Comparison of ENCODE assay signal across 28 cellular contexts in genomic region chr1:109641341-109641740, GRCh38. TPM values are rescaled to one million over a fixed set of nuclear protein-coding genes. Genes with fewer than 3 reads are reported as not detected.
DNase-seq lines count a peak whose midpoint lies in the region; ATAC-seq, FAIRE-seq and TF ChIP-seq lines count a peak whose summit lies in the region.
"Had no signal": no experiment of that assay in that cellular context is flagged by ENCODE, and none has a peak within 500 bp of the region (broad histone marks: within the 10 kb centered on the region; RNA-seq: fewer than 3 reads in every experiment).

No MANE protein-coding gene starts in this region.

- H3K4me3 ChIP-seq in H7 (ENCODE audit: insufficient read depth, low read depth, low read length) (no peak overlapping the region), upper lobe of right lung (no peak overlapping the region), gastroesophageal sphincter (no peak overlapping the region)
- H3K4me3 ChIP-seq: BLaER1 treated with 17β-estradiol and CSF1 and Interleukin-3, amounts not matched to agents 10 nM and 100 nM; GM12878; GM23338; HAP-1; SJSA1 had no signal

- intact Hi-C loops in upper lobe of right lung (cut with DNase I) = loop anchor here (5.0 kb wide), 1 partner anchor 131 kb away; no protein-coding TSS in a partner anchor

- no peak for FAIRE-seq in D721Med (lab: Jason Lieb, UNC)
- FAIRE-seq: A204.1, GM12878 had no signal

- peaks cover 3% of the 10 kb centered on the region for H3K27me3 ChIP-seq in H7 (ENCODE audit: control insufficient read depth, insufficient read depth, low read length)
- no peaks in the 10 kb centered on the region for H3K27me3 ChIP-seq in upper lobe of right lung
- no peaks in the 10 kb centered on the region for H3K27me3 ChIP-seq in gastroesophageal sphincter
- H3K27me3 ChIP-seq: BLaER1 treated with 17β-estradiol and CSF1 and Interleukin-3, amounts not matched to agents 10 nM and 100 nM; SJSA1 had no signal

- TF ChIP-seq CTCF in upper lobe of right lung (IDR thresholded peaks at IDR 0.05) = no peak
- no peak for TF ChIP-seq CTCF in gastroesophageal sphincter (IDR thresholded peaks at IDR 0.05)
- TF ChIP-seq CTCF in D721Med (IDR thresholded peaks at IDR 0.05; ENCODE audit: insufficient read depth, missing control alignments) = no peak

- WGBS in gastroesophageal sphincter (ENCODE audit: low coverage in 1 of 2), 2 donors = 86% methylated on average over 1 of the region's 2 CpGs; no CpG with 5 or more reads in 1 of the 2 donors

- ATAC-seq in upper lobe of right lung (no peak), gastroesophageal sphincter (no peak)
- ATAC-seq: GM12878, GM23338 had no signal

- no peak for TF ChIP-seq EP300 in gastroesophageal sphincter (IDR thresholded peaks at IDR 0.05)

- H3K9me3 ChIP-seq in upper lobe of right lung = no peaks in the 10 kb centered on the region
- no peaks in the 10 kb centered on the region for H3K9me3 ChIP-seq in gastroesophageal sphincter
- H3K9me3 ChIP-seq: HAP-1, SJSA1 had no signal

- no peak overlapping the region for H3K27ac ChIP-seq in upper lobe of right lung
- no peak overlapping the region for H3K27ac ChIP-seq in gastroesophageal sphincter
- H3K27ac ChIP-seq: BLaER1 treated with 17β-estradiol and CSF1 and Interleukin-3, amounts not matched to agents 10 nM and 100 nM; HL-60; SJSA1 had no signal

- H3K4me1 ChIP-seq in upper lobe of right lung = peaks cover 5% of the 10 kb centered on the region
- peaks cover 0 to 24% (median 10%) of the 10 kb centered on the region in 3 donors for H3K4me1 ChIP-seq in gastroesophageal sphincter

- TF ChIP-seq POLR2A in gastroesophageal sphincter (IDR thresholded peaks at IDR 0.05) = no peak

- no peaks in the 10 kb centered on the region for H3K36me3 ChIP-seq in H7 (replicated peaks; ENCODE audit: control insufficient read depth, insufficient read depth, low read length)
- no peaks in the 10 kb centered on the region for H3K36me3 ChIP-seq in upper lobe of right lung
- H3K36me3 ChIP-seq in gastroesophageal sphincter = no peaks in the 10 kb centered on the region
- H3K36me3 ChIP-seq: BLaER1 treated with 17β-estradiol and CSF1 and Interleukin-3, amounts not matched to agents 10 nM and 100 nM; HAP-1; SJSA1 had no signal

- peak; percentile 51 for DNase-seq in activated CD8-positive, alpha-beta memory T cell treated with anti-CD3 and anti-CD28 coated beads for 24 hours
- no peak for DNase-seq in activated CD8-positive, alpha-beta memory T cell treated with anti-CD3 and anti-CD28 coated beads, Interleukin-2, amount 50 U/mL, for 4 hours
- DNase-seq in H7 (peak; percentile 2), islet precursor cell (peak; percentile 29), upper lobe of right lung (peak; percentile 20), D721Med (ENCODE audit: insufficient read length, low spot score) (no peak)
- DNase-seq: AML-193; CD4-positive, alpha-beta T cell; DMS53; Karpas-422; NCI-H1092; NCI-H1417 treated with DMSO at 0.1 percent for 48 hours; NCI-H1694 treated with DMSO at 0.1 percent for 48 hours; NCI-H2081; NCI-H226; NCI-H510A; NCI-H69; Right ventricle myocardium superior; RPMI8226 had no signal

RNA-seq across cellular contexts. Expression of gene GSTM4, which starts 14.6 kb away (rescaled TPM):
- total RNA-seq in H7 (2014; rRNA removed; shearing (Covaris generic)) = 31.2 and 43.2 TPM in 2 replicates
- total RNA-seq in upper lobe of right lung = 17.2 TPM
- 10 to 100 TPM; 21.4 to 71.0 (median 42.4) TPM for total RNA-seq in gastroesophageal sphincter

RNA-seq across cellular contexts. Expression of gene AMPD2, which starts 21.7 kb away (rescaled TPM):
- 78.0 and 83.7 TPM in 2 replicates for total RNA-seq in H7 (2014; rRNA removed; shearing (Covaris generic))
- 56.9 TPM for total RNA-seq in upper lobe of right lung
- 10 to 100 TPM; 28.9 to 38.0 (median 35.6) TPM for total RNA-seq in gastroesophageal sphincter

RNA-seq across cellular contexts. Expression of gene GNAT2, which starts 21.9 kb away (rescaled TPM):
- not detected in 2 replicates for total RNA-seq in H7 (2014; rRNA removed; shearing (Covaris generic))
- total RNA-seq in upper lobe of right lung = not detected
- not detected for total RNA-seq in gastroesophageal sphincter
- total RNA-seq: CD4-positive, alpha-beta T cell; G401; Right ventricle myocardium superior had no signal

RNA-seq across cellular contexts. Expression of gene GSTM2, which starts 26.5 kb away (rescaled TPM):
- 10.8 and 17.7 TPM in 2 replicates for total RNA-seq in H7 (2014; rRNA removed; shearing (Covaris generic))
- total RNA-seq in upper lobe of right lung (37.3 TPM), gastroesophageal sphincter (10 to 100 TPM; 10.4 to 93.7 (median 42.2) TPM)

RNA-seq across cellular contexts. Expression of gene GSTM1, which starts 46.3 kb away (rescaled TPM):
- total RNA-seq in H7 (2014; rRNA removed; shearing (Covaris generic)) = not detected in 2 replicates
- not detected for total RNA-seq in upper lobe of right lung
- 10 to 100 TPM in 1 of 4 donors, not detected in 3; 33.1 TPM for total RNA-seq in gastroesophageal sphincter
- total RNA-seq: G401, GM23338, Right ventricle myocardium superior had no signal

Comparison
In these comparisons a context has a peak if more than half of its experiments do, and no peak if none do; other contexts are left out.
1. DNase-seq: peak in activated CD8-positive, alpha-beta memory T cell treated with anti-CD3 and anti-CD28 coated beads for 24 hours (single experiment), H7 (single experiment), islet precursor cell (single experiment) and upper lobe of right lung (single experiment); none in activated CD8-positive, alpha-beta memory T cell treated with anti-CD3 and anti-CD28 coated beads, Interleukin-2, amount 50 U/mL, for 4 hours (single experiment) and D721Med (single experiment).